ENCODE assay signal across 15 cellular contexts in the genomic region with DNA sequence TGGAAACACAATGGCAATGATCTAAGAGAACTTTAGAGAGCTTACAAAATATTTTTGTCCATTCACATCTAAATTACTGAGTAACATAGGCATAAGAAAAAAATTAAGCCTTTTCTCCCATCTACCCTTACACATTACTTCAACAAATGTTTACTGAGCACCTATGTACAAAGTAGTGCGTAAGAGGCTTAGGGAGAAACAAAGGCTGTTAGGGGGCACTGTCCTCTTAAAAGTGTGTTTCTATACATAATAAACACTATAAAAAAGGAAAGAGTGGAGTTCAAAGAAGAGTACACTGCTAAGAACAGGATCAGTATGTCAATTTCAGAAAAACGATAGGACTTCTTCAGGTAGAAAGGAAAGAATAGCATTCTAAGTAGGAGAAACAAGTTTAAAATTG.
"Had no signal": no experiment of that assay in that cellular context is flagged by ENCODE, and none has a peak within 500 bp of the region (broad histone marks: within the 10 kb centered on the region; RNA-seq: fewer than 3 reads in every experiment).

No MANE protein-coding gene starts in this region.

- H3K4me3 ChIP-seq: sigmoid colon, spleen, stomach had no signal

- H3K9me3 Mint-ChIP-seq: activated naive CD4-positive, alpha-beta T cell treated with anti-CD3 and anti-CD28 coated beads, Interleukin-2, amount 50 U/mL, for 72 hours; immature natural killer cell; T-cell had no signal

- H3K4me3 Mint-ChIP-seq: brain, immature natural killer cell, neural crest cell, T-cell had no signal

- H3K9me3 ChIP-seq: sigmoid colon, spleen, stomach had no signal

- H3K27ac ChIP-seq: epithelial cell of prostate, sigmoid colon, spleen, stomach had no signal

- DNase-seq: activated CD4-positive, CD25-positive, alpha-beta regulatory T cell treated with anti-CD3 and anti-CD28 coated beads, Interleukin-2, amount 50 U/mL, for 72 hours; amygdala; effector memory CD4-positive, alpha-beta T cell; head of caudate nucleus; immature natural killer cell; mesenchymal stem cell; sigmoid colon; spleen; stomach; T-cell had no signal

- ATAC-seq: activated naive CD4-positive, alpha-beta T cell treated with anti-CD3 and anti-CD28 coated beads, Interleukin-2, amount 50 U/mL, for 72 hours; T-cell had no signal

- H3K36me3 ChIP-seq: sigmoid colon had no signal

- FAIRE-seq: frontal cortex had no signal

- H3K27me3 Mint-ChIP-seq: T-cell had no signal

- H3K27me3 ChIP-seq: sigmoid colon, spleen, stomach had no signal

- H3K36me3 Mint-ChIP-seq: immature natural killer cell had no signal
